20 cellular contexts compared by ENCODE assay signal in the genomic region with DNA sequence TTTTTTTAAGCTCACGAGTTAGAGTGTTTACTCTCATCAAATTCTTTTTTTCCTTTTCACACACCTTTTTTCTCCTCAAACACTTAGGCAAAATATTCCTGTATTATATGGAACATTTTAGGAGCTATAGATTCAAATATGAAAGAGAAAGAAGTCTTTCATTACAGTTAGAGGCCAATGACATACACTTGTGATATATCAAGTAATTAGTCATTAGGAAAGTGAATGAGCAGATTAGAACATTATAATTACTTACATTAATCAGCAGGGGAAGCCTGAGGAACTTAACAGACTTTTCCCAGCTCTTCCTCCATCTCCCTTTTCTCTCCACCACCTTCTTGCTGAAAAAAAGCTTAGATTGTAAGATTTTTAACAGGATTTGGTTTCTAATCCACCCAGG. TPM values are rescaled to one million over a fixed set of nuclear protein-coding genes. Genes with fewer than 3 reads are reported as not detected.
DNase-seq lines count a peak whose midpoint lies in the region; ATAC-seq and TF ChIP-seq lines count a peak whose summit lies in the region.
"Had no signal": no experiment of that assay in that cellular context is flagged by ENCODE, and none has a peak within 500 bp of the region (broad histone marks: within the 10 kb centered on the region; RNA-seq: fewer than 3 reads in every experiment).

No MANE protein-coding gene starts in this region.

- 0 out of 2 replicates have a peak overlapping the region, but pooled peaks have one; percentile 39 for H3K27ac ChIP-seq in GM23338 (ENCODE audit: low read depth)
- H3K27ac ChIP-seq: BLaER1, GM23248, RWPE1 had no signal

- H3K4me1 ChIP-seq in GM23338 (ENCODE audit: insufficient read depth) = peaks cover 10% of the 10 kb centered on the region
- H3K4me1 ChIP-seq: BLaER1 had no signal

- no peak for TF ChIP-seq CTCF in GM23338 (conservative IDR thresholded peaks at IDR 0.05; ENCODE audit: low read depth in 2 of 2)
- TF ChIP-seq CTCF in natural killer cell (IDR thresholded peaks at IDR 0.05) = no peak

- H3K27me3 ChIP-seq in GM23338 (ENCODE audit: insufficient read depth) = no peaks in the 10 kb centered on the region
- H3K27me3 ChIP-seq: BLaER1 had no signal

- H3K4me1 Mint-ChIP-seq in activated naive CD4-positive, alpha-beta T cell treated with anti-CD3 and anti-CD28 coated beads for 36 hours (ENCODE audit: low read depth) = peaks cover 27% of the 10 kb centered on the region
- H3K4me1 Mint-ChIP-seq in GM23338 (peaks cover 12% of the 10 kb centered on the region), natural killer cell (peaks cover 34 to 42% of the 10 kb centered on the region in 2 donors)
- peaks cover 11% of the 10 kb centered on the region for H3K4me1 Mint-ChIP-seq in activated naive CD8-positive, alpha-beta T cell treated with anti-CD3 and anti-CD28 coated beads for 36 hours

- peaks cover 48% of the 10 kb centered on the region for H3K36me3 Mint-ChIP-seq in activated naive CD4-positive, alpha-beta T cell treated with anti-CD3 and anti-CD28 coated beads for 36 hours (ENCODE audit: low read depth)
- peaks cover 77% of the 10 kb centered on the region for H3K36me3 Mint-ChIP-seq in GM23338 (ENCODE audit: low read depth)
- H3K36me3 Mint-ChIP-seq in activated naive CD8-positive, alpha-beta T cell treated with anti-CD3 and anti-CD28 coated beads for 36 hours = peaks cover 43% of the 10 kb centered on the region
- peaks cover 61% of the 10 kb centered on the region for H3K36me3 Mint-ChIP-seq in natural killer cell

- no peak overlapping the region for H2AFZ ChIP-seq in GM23338
- H2AFZ ChIP-seq: GM23248 had no signal

- H3K4me2 ChIP-seq in GM23338 = no peak overlapping the region
- H3K4me2 ChIP-seq: BLaER1 had no signal

- CTCF ChIA-PET in activated naive CD4-positive, alpha-beta T cell treated with anti-CD3 and anti-CD28 coated beads for 36 hours (lab: Charles Lee) = interaction anchor here (0.6 to 1.8 kb wide), 12 partner anchors 15 to 524 kb away, joined by 3 to 7 read pairs (median 3); no protein-coding TSS in a partner anchor

- peaks cover 45% of the 10 kb centered on the region for H3K36me3 ChIP-seq in GM23338 (ENCODE audit: insufficient read depth)
- H3K36me3 ChIP-seq: BLaER1 had no signal

- H3F3A ChIP-seq in GM23338 (replicated peaks; ENCODE audit: low read depth) = no peaks in the 10 kb centered on the region

- H4K20me1 ChIP-seq in GM23338 (replicated peaks; ENCODE audit: insufficient read depth) = no peaks in the 10 kb centered on the region
- H4K20me1 ChIP-seq: BLaER1 had no signal

- no peak overlapping the region for H3K4me3 Mint-ChIP-seq in activated naive CD4-positive, alpha-beta T cell treated with anti-CD3 and anti-CD28 coated beads for 36 hours
- no peak overlapping the region for H3K4me3 Mint-ChIP-seq in GM23338
- H3K4me3 Mint-ChIP-seq in activated naive CD8-positive, alpha-beta T cell treated with anti-CD3 and anti-CD28 coated beads for 36 hours = no peak overlapping the region
- H3K4me3 Mint-ChIP-seq in natural killer cell = no peak overlapping the region
- H3K4me3 Mint-ChIP-seq: CD8-positive, alpha-beta memory T cell had no signal

- ATAC-seq in GM23338 (no peak), natural killer cell (no peak), GM19328 (IDR thresholded peaks at IDR 0.05; ENCODE audit: unreplicated experiment) (no peak)
- ATAC-seq: HCT116 had no signal

- DNase-seq in activated naive CD4-positive, alpha-beta T cell treated with anti-CD3 and anti-CD28 coated beads for 36 hours = no peak
- DNase-seq in activated naive CD4-positive, alpha-beta T cell treated with anti-CD3 and anti-CD28 coated beads, Interleukin-2, amount 50 U/mL, for 16 hours = no peak
- no peak for DNase-seq in GM23338 (ENCODE audit: low spot score)
- DNase-seq in activated naive CD8-positive, alpha-beta T cell treated with anti-CD3 and anti-CD28 coated beads for 36 hours = no peak
- DNase-seq in natural killer cell = no peak
- DNase-seq in HK-2 (ENCODE audit: unreplicated experiment) = no peak
- DNase-seq in NCI-H1092 treated with DMSO at 0.1 percent for 48 hours (lab: John Stamatoyannopoulos, UW) = no peak
- DNase-seq: CD8-positive, alpha-beta memory T cell; GM23248; KG1; MV-4-11; NCI-H1417; NCI-H187; NCI-H2227 treated with DMSO at 0.1 percent for 48 hours; NCI-H510A treated with DMSO at 0.1 percent for 48 hours; SIG-M5 had no signal

- no peaks in the 10 kb centered on the region for H3K79me2 ChIP-seq in GM23338 (replicated peaks; ENCODE audit: insufficient read depth)

- H3K9me3 Mint-ChIP-seq in activated naive CD4-positive, alpha-beta T cell treated with anti-CD3 and anti-CD28 coated beads for 36 hours = no peaks in the 10 kb centered on the region
- H3K9me3 Mint-ChIP-seq in GM23338 (no peaks in the 10 kb centered on the region), natural killer cell (no peaks in the 10 kb centered on the region)
- no peaks in the 10 kb centered on the region for H3K9me3 Mint-ChIP-seq in activated naive CD8-positive, alpha-beta T cell treated with anti-CD3 and anti-CD28 coated beads for 36 hours
- H3K9me3 Mint-ChIP-seq: CD8-positive, alpha-beta memory T cell had no signal

- intact Hi-C loops in activated naive CD4-positive, alpha-beta T cell treated with anti-CD3 and anti-CD28 coated beads for 36 hours (cut with micrococcal nuclease) = loop anchor here (1.0 kb wide), 1 partner anchor 10 kb away; no protein-coding TSS in a partner anchor
- intact Hi-C loops in natural killer cell (cut with micrococcal nuclease) = no loop called here

- H3K9me2 ChIP-seq in GM23338 (ENCODE audit: insufficient read depth) = no peaks in the 10 kb centered on the region

- no peak overlapping the region for H3K4me3 ChIP-seq in GM23338
- H3K4me3 ChIP-seq: BLaER1, GM23248 had no signal

- peak overlapping the region; percentile 62 for H3K27ac Mint-ChIP-seq in activated naive CD4-positive, alpha-beta T cell treated with anti-CD3 and anti-CD28 coated beads for 36 hours
- no peak overlapping the region for H3K27ac Mint-ChIP-seq in GM23338
- peak overlapping the region; percentile 71 for H3K27ac Mint-ChIP-seq in activated naive CD8-positive, alpha-beta T cell treated with anti-CD3 and anti-CD28 coated beads for 36 hours
- H3K27ac Mint-ChIP-seq in natural killer cell = peak overlapping the region; percentile 45 to 61

- no peaks in the 10 kb centered on the region for H3K27me3 Mint-ChIP-seq in activated naive CD4-positive, alpha-beta T cell treated with anti-CD3 and anti-CD28 coated beads for 36 hours (ENCODE audit: low read depth)
- no peaks in the 10 kb centered on the region for H3K27me3 Mint-ChIP-seq in GM23338 (ENCODE audit: insufficient read depth, low read depth, poor library complexity)
- H3K27me3 Mint-ChIP-seq in activated naive CD8-positive, alpha-beta T cell treated with anti-CD3 and anti-CD28 coated beads for 36 hours = no peaks in the 10 kb centered on the region
- H3K27me3 Mint-ChIP-seq in natural killer cell (ENCODE audit: low read depth in 2 of 2) = no peaks in the 10 kb centered on the region
- H3K27me3 Mint-ChIP-seq: CD8-positive, alpha-beta memory T cell had no signal

RNA-seq across cellular contexts. Expression of a gene that starts 29.5 kb away (rescaled TPM):
- 10 to 100 TPM; 15.2 to 15.8 TPM for total RNA-seq in activated naive CD4-positive, alpha-beta T cell treated with anti-CD3 and anti-CD28 coated beads for 36 hours
- total RNA-seq in GM23338 (2014; rRNA removed; shearing (Covaris generic)) = 16.5 and 19.2 TPM in 2 replicates
- polyA plus RNA-seq in GM23338 (2016; fragmentation: Nextera tagmentation; extraction: Ambion mirVana) = 14.1 and 15.0 TPM in 2 replicates
- 10 to 100 TPM; 10.0 to 10.4 TPM for total RNA-seq in activated naive CD8-positive, alpha-beta T cell treated with anti-CD3 and anti-CD28 coated beads for 36 hours
- total RNA-seq in natural killer cell = 100 to 1,000 TPM; 109 to 114 (median 112) TPM
